ENCODE assay signal across 1 cellular context in the genomic region with DNA sequence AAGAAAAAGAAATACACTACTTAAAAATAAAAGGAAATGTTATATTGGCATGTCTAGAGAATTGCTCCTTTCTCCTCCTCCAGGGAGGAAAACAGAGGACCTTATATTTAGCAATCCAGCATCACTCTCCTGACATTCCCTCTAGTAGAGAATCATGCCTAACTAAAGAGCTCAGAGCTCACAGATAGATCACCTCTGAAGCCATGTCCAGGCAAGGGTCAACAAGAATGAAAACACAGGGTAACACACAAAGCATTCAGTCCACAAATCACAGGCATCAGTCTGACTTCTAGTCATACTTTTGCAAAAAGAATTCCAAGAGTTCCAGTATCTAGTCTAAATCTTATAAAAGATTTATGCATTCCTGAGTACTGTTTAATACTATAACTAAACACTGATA.
TF ChIP-seq lines count a peak whose summit lies in the region.

No MANE protein-coding gene starts in this region.

TF ChIP-seq in GM12891, 5 proteins besides CTCF, POLR2A, EP300 and RAD21:
- TF ChIP-seq POLR2AphosphoS5 (IDR thresholded peaks at IDR 0.05; ENCODE audit: low read depth, low read length) (no peak), SPI1 (IDR thresholded peaks at IDR 0.05; ENCODE audit: low read depth, low read length) (no peak), PAX5 (IDR thresholded peaks at IDR 0.05; ENCODE audit: insufficient read depth, low read length, severe bottlenecking) (no peak), POU2F2 (IDR thresholded peaks at IDR 0.05; ENCODE audit: low read depth, low read length) (no peak), TAF1 (IDR thresholded peaks at IDR 0.05; ENCODE audit: low read depth, low read length) (no peak)
